Comparison of ENCODE assay signal across 9 cellular contexts in genomic region chr1:201013991-201014815, GRCh38. TPM values are rescaled to one million over a fixed set of nuclear protein-coding genes. Genes with fewer than 3 reads are reported as not detected.
A peak's percentile ranks its signal among the peaks of the same experiment; 100 is the strongest.
DNase-seq lines count a peak whose midpoint lies in the region; ATAC-seq lines count a peak whose summit lies in the region.
"Had no signal": no experiment of that assay in that cellular context is flagged by ENCODE, and none has a peak within 500 bp of the region (broad histone marks: within the 10 kb centered on the region; RNA-seq: fewer than 3 reads in every experiment).

No MANE protein-coding gene starts in this region.

- ATAC-seq in activated naive CD8-positive, alpha-beta T cell treated with anti-CD3 and anti-CD28 coated beads, Interleukin-2, amount 10 ng/mL, durations not matched to agents 7 days and 5 days (ENCODE audit: low read depth): no peak
- ATAC-seq in stimulated activated memory B cell treated with anti-CD40 and anti-IgM and Interleukin-4, amounts not matched to agents 10 μg/mL and 1 μg/mL and 100 μg/mL, for 72 hours: no peak
- ATAC-seq in GM19035 (IDR thresholded peaks at IDR 0.05; ENCODE audit: unreplicated experiment): no peak
- ATAC-seq in GM21360 (IDR thresholded peaks at IDR 0.05; ENCODE audit: unreplicated experiment): no peak
- no peak for ATAC-seq in aorta (ENCODE audit: low FRiP score)
- ATAC-seq: Right ventricle myocardium inferior had no signal

- no peak for DNase-seq in activated CD4-positive, alpha-beta T cell treated with anti-CD3 and anti-CD28 coated beads, Interleukin-2, amount 10 ng/mL, durations not matched to agents 7 days and 5 days
- DNase-seq in activated CD4-positive, alpha-beta T cell treated with anti-CD3 and anti-CD28 coated beads, Interleukin-2, amount 50 U/mL, for 4 hours: no peak
- DNase-seq in activated naive CD8-positive, alpha-beta T cell treated with anti-CD3 and anti-CD28 coated beads, Interleukin-2, amount 10 ng/mL, durations not matched to agents 7 days and 5 days: no peak
- DNase-seq in aorta: no peak

- no peaks in the 10 kb centered on the region for H3K9me3 ChIP-seq in aorta (ENCODE audit: control insufficient read depth, low read length)

- CTCF ChIA-PET in activated CD4-positive, alpha-beta T cell treated with anti-CD3 and anti-CD28 coated beads, Interleukin-2, amount 10 ng/mL, durations not matched to agents 7 days and 5 days (lab: Charles Lee): interaction anchor here (0.8 to 13.3 kb wide), 4 partner anchors 10 to 35 kb away, joined by 6 to 152 read pairs (median 26); partner anchors contain the start of gene KIF21B

- H3K36me3 ChIP-seq in aorta (ENCODE audit: control insufficient read depth in 1 of 2, insufficient read depth in 2 of 2, low read length in 1 of 2): no peaks in the 10 kb centered on the region

- no peaks in the 10 kb centered on the region for H3K27me3 Mint-ChIP-seq in activated CD4-positive, alpha-beta T cell treated with anti-CD3 and anti-CD28 coated beads, Interleukin-2, amount 10 ng/mL, durations not matched to agents 7 days and 5 days
- no peaks in the 10 kb centered on the region for H3K27me3 Mint-ChIP-seq in activated naive CD8-positive, alpha-beta T cell treated with anti-CD3 and anti-CD28 coated beads, Interleukin-2, amount 10 ng/mL, durations not matched to agents 7 days and 5 days
- H3K27me3 Mint-ChIP-seq in stimulated activated memory B cell treated with anti-CD40 and anti-IgM and Interleukin-4, amounts not matched to agents 10 μg/mL and 1 μg/mL and 100 μg/mL, for 72 hours: no peaks in the 10 kb centered on the region

- H3K4me1 Mint-ChIP-seq in activated CD4-positive, alpha-beta T cell treated with anti-CD3 and anti-CD28 coated beads, Interleukin-2, amount 10 ng/mL, durations not matched to agents 7 days and 5 days: peaks cover 87% of the 10 kb centered on the region
- peaks cover 80% of the 10 kb centered on the region for H3K4me1 Mint-ChIP-seq in activated naive CD8-positive, alpha-beta T cell treated with anti-CD3 and anti-CD28 coated beads, Interleukin-2, amount 10 ng/mL, durations not matched to agents 7 days and 5 days
- peaks cover 66% of the 10 kb centered on the region for H3K4me1 Mint-ChIP-seq in stimulated activated memory B cell treated with anti-CD40 and anti-IgM and Interleukin-4, amounts not matched to agents 10 μg/mL and 1 μg/mL and 100 μg/mL, for 72 hours

- H3K27me3 ChIP-seq in layer of hippocampus (ENCODE audit: control insufficient read depth, insufficient read depth, low read length): no peaks in the 10 kb centered on the region
- no peaks in the 10 kb centered on the region for H3K27me3 ChIP-seq in aorta (ENCODE audit: control insufficient read depth in 1 of 2, insufficient read depth in 2 of 2, low read length in 1 of 2)

- H3K4me1 ChIP-seq in aorta (ENCODE audit: control insufficient read depth in 1 of 2, insufficient read depth in 2 of 2, low read length in 2 of 2): no peaks in the 10 kb centered on the region

- H3K27ac Mint-ChIP-seq in activated CD4-positive, alpha-beta T cell treated with anti-CD3 and anti-CD28 coated beads, Interleukin-2, amount 10 ng/mL, durations not matched to agents 7 days and 5 days: peak overlapping the region; percentile 99
- peak overlapping the region; percentile 95 for H3K27ac Mint-ChIP-seq in activated naive CD8-positive, alpha-beta T cell treated with anti-CD3 and anti-CD28 coated beads, Interleukin-2, amount 10 ng/mL, durations not matched to agents 7 days and 5 days
- H3K27ac Mint-ChIP-seq in stimulated activated memory B cell treated with anti-CD40 and anti-IgM and Interleukin-4, amounts not matched to agents 10 μg/mL and 1 μg/mL and 100 μg/mL, for 72 hours: peak overlapping the region; percentile 62

- intact Hi-C loops in aorta (cut with DNase I): no loop called here

- 42 to 43% methylated on average over 33 of the region's 33 CpGs for WGBS in aorta, 2 donors

- POLR2A ChIA-PET in activated CD4-positive, alpha-beta T cell treated with anti-CD3 and anti-CD28 coated beads, Interleukin-2, amount 10 ng/mL, durations not matched to agents 7 days and 5 days (lab: Charles Lee): no interaction called here
- POLR2A ChIA-PET in activated naive CD8-positive, alpha-beta T cell treated with anti-CD3 and anti-CD28 coated beads, Interleukin-2, amount 10 ng/mL, durations not matched to agents 7 days and 5 days (lab: Charles Lee): interaction anchor here (8.6 kb wide), 1 partner anchor 9 kb away, joined by 108 read pairs; the partner anchor contains the start of gene KIF21B

- H3K4me3 Mint-ChIP-seq in activated CD4-positive, alpha-beta T cell treated with anti-CD3 and anti-CD28 coated beads, Interleukin-2, amount 10 ng/mL, durations not matched to agents 7 days and 5 days: no peak overlapping the region
- peak overlapping the region; percentile 76 for H3K4me3 Mint-ChIP-seq in activated naive CD8-positive, alpha-beta T cell treated with anti-CD3 and anti-CD28 coated beads, Interleukin-2, amount 10 ng/mL, durations not matched to agents 7 days and 5 days
- H3K4me3 Mint-ChIP-seq in stimulated activated memory B cell treated with anti-CD40 and anti-IgM and Interleukin-4, amounts not matched to agents 10 μg/mL and 1 μg/mL and 100 μg/mL, for 72 hours: no peak overlapping the region

- H3K9me3 Mint-ChIP-seq in activated CD4-positive, alpha-beta T cell treated with anti-CD3 and anti-CD28 coated beads, Interleukin-2, amount 10 ng/mL, durations not matched to agents 7 days and 5 days: no peaks in the 10 kb centered on the region
- H3K9me3 Mint-ChIP-seq in activated naive CD8-positive, alpha-beta T cell treated with anti-CD3 and anti-CD28 coated beads, Interleukin-2, amount 10 ng/mL, durations not matched to agents 7 days and 5 days: no peaks in the 10 kb centered on the region
- no peaks in the 10 kb centered on the region for H3K9me3 Mint-ChIP-seq in stimulated activated memory B cell treated with anti-CD40 and anti-IgM and Interleukin-4, amounts not matched to agents 10 μg/mL and 1 μg/mL and 100 μg/mL, for 72 hours

- no peak overlapping the region for H3K4me3 ChIP-seq in aorta (ENCODE audit: low read length in 2 of 2)

- peak overlapping the region; percentile 64 for H3K27ac ChIP-seq in layer of hippocampus (ENCODE audit: low read depth, low read length)
- H3K27ac ChIP-seq in aorta (ENCODE audit: low read depth in 1 of 2, low read length in 2 of 2): no peak overlapping the region

- peaks cover 38% of the 10 kb centered on the region for H3K36me3 Mint-ChIP-seq in activated CD4-positive, alpha-beta T cell treated with anti-CD3 and anti-CD28 coated beads, Interleukin-2, amount 10 ng/mL, durations not matched to agents 7 days and 5 days (ENCODE audit: low read depth)
- H3K36me3 Mint-ChIP-seq in activated naive CD8-positive, alpha-beta T cell treated with anti-CD3 and anti-CD28 coated beads, Interleukin-2, amount 10 ng/mL, durations not matched to agents 7 days and 5 days: peaks cover 28% of the 10 kb centered on the region
- H3K36me3 Mint-ChIP-seq in stimulated activated memory B cell treated with anti-CD40 and anti-IgM and Interleukin-4, amounts not matched to agents 10 μg/mL and 1 μg/mL and 100 μg/mL, for 72 hours: no peaks in the 10 kb centered on the region

RNA-seq across cellular contexts. Expression of gene KIF21B, which starts 9.3 kb away (rescaled TPM):
- 100 to 1,000 TPM; 104 to 107 TPM for total RNA-seq in activated CD4-positive, alpha-beta T cell treated with anti-CD3 and anti-CD28 coated beads, Interleukin-2, amount 10 ng/mL, durations not matched to agents 7 days and 5 days
- total RNA-seq in activated naive CD8-positive, alpha-beta T cell treated with anti-CD3 and anti-CD28 coated beads, Interleukin-2, amount 10 ng/mL, durations not matched to agents 7 days and 5 days: 100 to 1,000 TPM; 143 TPM
- 1 to 10 TPM; 4.0 to 4.6 TPM for total RNA-seq in aorta
- under 1 TPM; 0.31 to 0.63 TPM for polyA plus RNA-seq in aorta

Comparison
In these comparisons a context has a peak if more than half of its experiments do, and no peak if none do; other contexts are left out.
1. RNA of gene KIF21B, which starts 9.3 kb away (total RNA-seq): 143 TPM in activated naive CD8-positive, alpha-beta T cell treated with anti-CD3 and anti-CD28 coated beads, Interleukin-2, amount 10 ng/mL, durations not matched to agents 7 days and 5 days and 104 to 107 TPM in activated CD4-positive, alpha-beta T cell treated with anti-CD3 and anti-CD28 coated beads, Interleukin-2, amount 10 ng/mL, durations not matched to agents 7 days and 5 days; 4.0 to 4.6 TPM in aorta; every median in the first group is over 10 times any median in the second.
2. Peak in every context shown above with its lines, with median percentiles within 50 percentile points of each other: H3K27ac Mint-ChIP-seq.